Comparison of ENCODE assay signal across 10 cellular contexts in the genomic region with DNA sequence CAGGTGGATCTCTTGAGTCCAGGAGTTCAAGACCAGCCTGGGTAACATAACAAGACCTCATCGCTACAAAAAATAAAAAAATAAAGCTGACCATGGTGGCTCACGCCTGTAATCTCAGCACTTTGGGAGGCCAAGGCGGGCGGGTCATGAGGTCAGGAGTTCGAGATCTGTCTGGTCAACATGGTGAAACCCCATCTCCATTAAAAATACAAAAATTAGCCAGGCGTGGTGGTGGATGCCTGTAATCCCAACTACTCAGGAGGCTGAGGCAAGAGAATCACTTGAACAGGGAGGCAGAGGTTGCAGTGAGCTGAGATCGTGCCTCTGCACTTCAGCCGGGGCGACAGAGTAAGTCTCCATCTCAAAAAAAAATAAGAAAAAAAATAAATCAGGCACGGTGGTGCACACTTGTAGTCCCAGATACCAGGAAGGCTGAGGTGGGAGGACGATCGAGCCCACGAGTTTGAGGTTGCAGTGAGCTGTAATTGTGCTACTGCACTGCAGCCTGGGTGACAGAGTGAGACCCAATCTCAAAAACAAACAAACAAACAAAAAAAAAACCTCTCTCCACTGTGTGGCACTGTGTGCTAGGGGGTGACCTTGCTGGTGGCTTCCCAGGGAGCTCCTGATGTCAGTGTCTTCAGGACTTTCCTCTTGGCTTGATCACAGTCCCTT. TPM values are rescaled to one million over a fixed set of nuclear protein-coding genes. Genes with fewer than 3 reads are reported as not detected.
DNase-seq lines count a peak whose midpoint lies in the region; ATAC-seq and TF ChIP-seq lines count a peak whose summit lies in the region.
"Had no signal": no experiment of that assay in that cellular context is flagged by ENCODE, and none has a peak within 500 bp of the region (broad histone marks: within the 10 kb centered on the region; RNA-seq: fewer than 3 reads in every experiment).

No MANE protein-coding gene starts in this region.

- TF ChIP-seq EP300 in upper lobe of left lung (IDR thresholded peaks at IDR 0.05), result no peak

- TF ChIP-seq CTCF in A673 (conservative IDR thresholded peaks at IDR 0.05; ENCODE audit: low read depth, low read length) (0 out of 2 replicates have a peak, but pooled peaks have one; percentile 17), epithelial cell of esophagus (IDR thresholded peaks at IDR 0.05; ENCODE audit: insufficient read depth, low read depth, low read length, missing control alignments) (peak; percentile 21), upper lobe of left lung (IDR thresholded peaks at IDR 0.05) (no peak)

- H3K9me3 ChIP-seq in A673 (ENCODE audit: low read depth, low read length, poor library complexity, severe bottlenecking) (no peaks in the 10 kb centered on the region), upper lobe of left lung (no peaks in the 10 kb centered on the region)
- H3K9me3 ChIP-seq: adrenal gland, sigmoid colon had no signal

- DNase-seq in A673 (ENCODE audit: low spot score) (no peak), ELR (ENCODE audit: low read depth) (peak; percentile 11), NCI-H748 treated with DMSO at 0.1 percent for 48 hours (lab: John Stamatoyannopoulos, UW) (peak; percentile 2), epithelial cell of esophagus (ENCODE audit: low read depth) (no peak), mesenteric fat pad (ENCODE audit: low spot score) (no peak), upper lobe of left lung (no peak), cardiac septum (ENCODE audit: low spot score) (no peak)
- DNase-seq: sigmoid colon had no signal

- H3K27ac ChIP-seq in A673 (ENCODE audit: low read depth, low read length, poor library complexity, severe bottlenecking) (no peak overlapping the region), upper lobe of left lung (no peak overlapping the region)
- H3K27ac ChIP-seq: adrenal gland, sigmoid colon had no signal

- H3K4me1 ChIP-seq in A673 (ENCODE audit: insufficient read depth, low read length, poor library complexity, severe bottlenecking) (peaks cover under 1% of the 10 kb centered on the region), upper lobe of left lung (peaks cover 0 to 11% (median 4%) of the 10 kb centered on the region in 4 donors)
- H3K4me1 ChIP-seq: adrenal gland, sigmoid colon had no signal

- no peak for ATAC-seq in HG03097 (IDR thresholded peaks at IDR 0.05; ENCODE audit: low FRiP score, unreplicated experiment)
- ATAC-seq in upper lobe of left lung (ENCODE audit: low FRiP score in 2 of 2), result no peak

- POLR2A ChIA-PET in A673 (lab: Charles Lee; ENCODE audit: low non-redundant PET), result interaction anchor here (0.6 to 0.7 kb wide), 3 partner anchors 407 to 819 kb away, joined by 3 to 5 read pairs (median 4); no protein-coding TSS in a partner anchor

- CTCF ChIA-PET in A673 (lab: Charles Lee), result no interaction called here

- intact Hi-C loops in A673 (cut with micrococcal nuclease; ENCODE audit: unreplicated experiment), result no loop called here
- intact Hi-C loops in cardiac septum (cut with DNase I), result no loop called here

- BruUV-seq in A673 (replicated peaks; lab: Mats Ljungman, UMichigan), result no TSS peak

- 85 to 91% methylated on average over 13 of the region's 13 CpGs for WGBS in upper lobe of left lung, 2 donors

- no peak for TF ChIP-seq POLR2A in upper lobe of left lung (IDR thresholded peaks at IDR 0.05)

- no peaks in the 10 kb centered on the region for H3K36me3 ChIP-seq in A673 (ENCODE audit: insufficient read depth, low read length, poor library complexity, severe bottlenecking)
- no peaks in the 10 kb centered on the region for H3K36me3 ChIP-seq in upper lobe of left lung
- H3K36me3 ChIP-seq: adrenal gland, sigmoid colon had no signal

- H3K4me3 ChIP-seq in A673 (ENCODE audit: low read depth, low read length, poor library complexity, severe bottlenecking) (no peak overlapping the region), epithelial cell of esophagus (ENCODE audit: low read length) (no peak overlapping the region), upper lobe of left lung (no peak overlapping the region)
- H3K4me3 ChIP-seq: adrenal gland, sigmoid colon had no signal

- H3K27me3 ChIP-seq in A673 (replicated peaks; ENCODE audit: insufficient read depth, low read depth, low read length, poor library complexity), result no peaks in the 10 kb centered on the region
- H3K27me3 ChIP-seq in upper lobe of left lung, result no peaks in the 10 kb centered on the region
- H3K27me3 ChIP-seq: adrenal gland, sigmoid colon had no signal

RNA-seq across cellular contexts. Expression of gene MAPK3, which starts 19.8 kb away (rescaled TPM):
- total RNA-seq in A673 (2021), result 59.5 and 74.6 TPM in 2 replicates
- total RNA-seq in mesenteric fat pad, result 135 TPM
- 100 to 1,000 TPM in 2 of 6 donors, 10 to 100 TPM in 4; 48.9 to 120 (median 76.0) TPM for total RNA-seq in upper lobe of left lung
- total RNA-seq in cardiac septum, result 47.8 TPM

RNA-seq across cellular contexts. Expression of gene GDPD3, which starts 29.5 kb away (rescaled TPM):
- total RNA-seq in A673 (2021) (2.5 and 4.4 TPM in 2 replicates), mesenteric fat pad (4.3 TPM), upper lobe of left lung (10 to 100 TPM in 2 of 6 donors, 1 to 10 TPM in 4; 1.1 to 17.8 (median 5.4) TPM), cardiac septum (3.0 TPM)

RNA-seq across cellular contexts. Expression of gene CORO1A, which starts 40.6 kb away (rescaled TPM):
- 4.6 and 7.0 TPM in 2 replicates for total RNA-seq in A673 (2021)
- 56.2 TPM for total RNA-seq in mesenteric fat pad
- total RNA-seq in upper lobe of left lung, result 100 to 1,000 TPM in 1 of 6 donors, 10 to 100 TPM in 5; 42.2 to 159 (median 80.3) TPM
- total RNA-seq in cardiac septum, result 7.4 TPM

RNA-seq across cellular contexts. Expression of gene YPEL3, which starts 46.8 kb away (rescaled TPM):
- total RNA-seq in A673 (2021) (4.7 and 9.1 TPM in 2 replicates), mesenteric fat pad (49.3 TPM), upper lobe of left lung (100 to 1,000 TPM in 4 of 6 donors, 10 to 100 TPM in 2; 81.5 to 228 (median 116) TPM), cardiac septum (43.2 TPM)

RNA-seq across cellular contexts. Expression of gene BOLA2B, which starts 50.7 kb away (rescaled TPM):
- total RNA-seq in A673 (2021) (180 and 225 TPM in 2 replicates), mesenteric fat pad (94.9 TPM), upper lobe of left lung (100 to 1,000 TPM in 3 of 6 donors, 10 to 100 TPM in 3; 58.0 to 173 (median 100) TPM), cardiac septum (59.6 TPM)

Comparison
In these comparisons a context has a peak if more than half of its experiments do, and no peak if none do; other contexts are left out.
1. DNase-seq: peak in ELR (single experiment) and NCI-H748 treated with DMSO at 0.1 percent for 48 hours (single experiment); none in A673 (single experiment), epithelial cell of esophagus (single experiment), mesenteric fat pad (single experiment), upper lobe of left lung (0 of 2) and cardiac septum (single experiment).
2. CTCF ChIP-seq: peak in A673 (single experiment) and epithelial cell of esophagus (single experiment); none in upper lobe of left lung (0 of 6).